ENCODE assay signal across 17 cellular contexts in genomic region chr3:105351821-105352220, GRCh38. TPM values are rescaled to one million over a fixed set of nuclear protein-coding genes. Genes with fewer than 3 reads are reported as not detected.
DNase-seq lines count a peak whose midpoint lies in the region; ATAC-seq and TF ChIP-seq lines count a peak whose summit lies in the region.
"Had no signal": no experiment of that assay in that cellular context is flagged by ENCODE, and none has a peak within 500 bp of the region (broad histone marks: within the 10 kb centered on the region; RNA-seq: fewer than 3 reads in every experiment).

No MANE protein-coding gene starts in this region.

- intact Hi-C loops in MCF 10A (cut with micrococcal nuclease) (no loop called here), breast epithelium (cut with DNase I; ENCODE audit: low total_unique reads) (no loop called here), upper lobe of right lung (cut with DNase I) (no loop called here)

- no TSS peak for BruUV-seq in MCF 10A (replicated peaks; lab: Mats Ljungman, UMichigan)

- no peak overlapping the region for H3K4me3 Mint-ChIP-seq in MCF 10A (ENCODE audit: unreplicated experiment)
- H3K4me3 Mint-ChIP-seq: activated naive CD8-positive, alpha-beta T cell treated with anti-CD3 and anti-CD28 coated beads, Interleukin-2, amount 10 ng/mL, durations not matched to agents 7 days and 5 days; T-cell had no signal

- no peaks in the 10 kb centered on the region for H3K27me3 Mint-ChIP-seq in MCF 10A (ENCODE audit: insufficient read depth, unreplicated experiment)

- H3K27me3 ChIP-seq in breast epithelium (no peaks in the 10 kb centered on the region), upper lobe of right lung (peaks cover 7% of the 10 kb centered on the region)
- H3K27me3 ChIP-seq: ovary had no signal

- H3K9me3 Mint-ChIP-seq in MCF 10A (ENCODE audit: unreplicated experiment): peaks cover 7% of the 10 kb centered on the region
- H3K9me3 Mint-ChIP-seq: activated naive CD8-positive, alpha-beta T cell treated with anti-CD3 and anti-CD28 coated beads, Interleukin-2, amount 10 ng/mL, durations not matched to agents 7 days and 5 days; T-cell had no signal

- CTCF ChIA-PET in MCF 10A (lab: Yijun Ruan, JAX): interaction anchor here (0.6 kb wide), 1 partner anchor 70 kb away, joined by 3 read pairs; no protein-coding TSS in a partner anchor

- POLR2A ChIA-PET in MCF 10A (lab: Yijun Ruan, JAX): no interaction called here

- no peaks in the 10 kb centered on the region for H3K9me3 ChIP-seq in breast epithelium
- no peaks in the 10 kb centered on the region for H3K9me3 ChIP-seq in upper lobe of right lung
- H3K9me3 ChIP-seq: esophagus muscularis mucosa had no signal

- no peak overlapping the region for H3K4me3 ChIP-seq in breast epithelium
- H3K4me3 ChIP-seq in fibroblast of pulmonary artery (replicated peaks; ENCODE audit: low read depth, low read length): no peak overlapping the region
- no peak overlapping the region for H3K4me3 ChIP-seq in upper lobe of right lung
- H3K4me3 ChIP-seq: coronary artery, esophagus muscularis mucosa, ovary had no signal

- no peak overlapping the region for H3K27ac ChIP-seq in breast epithelium
- peak overlapping the region; percentile 63 for H3K27ac ChIP-seq in upper lobe of right lung
- H3K27ac ChIP-seq: coronary artery, esophagus muscularis mucosa, KMS-11, ovary had no signal

- peaks cover 50% of the 10 kb centered on the region for H3K4me1 Mint-ChIP-seq in MCF 10A (ENCODE audit: insufficient read depth, unreplicated experiment)

- no peaks in the 10 kb centered on the region for H3K36me3 Mint-ChIP-seq in MCF 10A (ENCODE audit: insufficient read depth, unreplicated experiment)
- H3K36me3 Mint-ChIP-seq: activated naive CD8-positive, alpha-beta T cell treated with anti-CD3 and anti-CD28 coated beads, Interleukin-2, amount 10 ng/mL, durations not matched to agents 7 days and 5 days; T-cell had no signal

- no peaks in the 10 kb centered on the region for H3K4me1 ChIP-seq in breast epithelium
- no peaks in the 10 kb centered on the region for H3K4me1 ChIP-seq in upper lobe of right lung

- H3K36me3 ChIP-seq in breast epithelium: no peaks in the 10 kb centered on the region
- H3K36me3 ChIP-seq in upper lobe of right lung: no peaks in the 10 kb centered on the region
- H3K36me3 ChIP-seq: esophagus muscularis mucosa, ovary had no signal

- ATAC-seq in upper lobe of right lung: peak; percentile 37
- ATAC-seq: T-cell had no signal

- no peak for TF ChIP-seq POLR2A in breast epithelium (IDR thresholded peaks at IDR 0.05)

- DNase-seq in MCF 10A (ENCODE audit: unreplicated experiment): peak; percentile 70
- no peak for DNase-seq in breast epithelium (ENCODE audit: low spot score in 2 of 2)
- DNase-seq in SIG-M5 (lab: John Stamatoyannopoulos, UW): peak; percentile 83
- DNase-seq in fibroblast of pulmonary artery (ENCODE audit: low read depth): peak; percentile 58
- DNase-seq in upper lobe of right lung: no peak
- no peak for DNase-seq in GM20000 (ENCODE audit: low spot score)
- no peak for DNase-seq in NCI-H2196 (lab: John Stamatoyannopoulos, UW; ENCODE audit: unreplicated experiment)
- DNase-seq in NCI-H748 (lab: John Stamatoyannopoulos, UW; ENCODE audit: unreplicated experiment): no peak
- DNase-seq: activated naive CD8-positive, alpha-beta T cell treated with anti-CD3 and anti-CD28 coated beads, Interleukin-2, amount 10 ng/mL, durations not matched to agents 7 days and 5 days; Calu3; midbrain; NCI-H2029; ovary; T-cell had no signal

- H3K27ac Mint-ChIP-seq in MCF 10A (ENCODE audit: low read depth, unreplicated experiment): no peak overlapping the region
- H3K27ac Mint-ChIP-seq: activated naive CD8-positive, alpha-beta T cell treated with anti-CD3 and anti-CD28 coated beads, Interleukin-2, amount 10 ng/mL, durations not matched to agents 7 days and 5 days; T-cell had no signal

- TF ChIP-seq CTCF in MCF 10A (IDR thresholded peaks at IDR 0.05; ENCODE audit: unreplicated experiment): no peak
- TF ChIP-seq CTCF in breast epithelium (IDR thresholded peaks at IDR 0.05): no peak
- no peak for TF ChIP-seq CTCF in fibroblast of pulmonary artery (IDR thresholded peaks at IDR 0.05; ENCODE audit: low read length, missing control alignments)
- no peak for TF ChIP-seq CTCF in upper lobe of right lung (IDR thresholded peaks at IDR 0.05)
- TF ChIP-seq CTCF in GM20000 (IDR thresholded peaks at IDR 0.05; ENCODE audit: extremely low read depth, missing control alignments): no peak

RNA-seq across cellular contexts. Expression of gene ALCAM, which starts 14.9 kb away (rescaled TPM):
- total RNA-seq in MCF 10A (2022): 98.4 and 112 TPM in 2 replicates
- total RNA-seq in breast epithelium: 100 to 1,000 TPM in 2 of 3 donors, 10 to 100 TPM in 1; 20.3 to 223 (median 118) TPM
- 202 TPM for total RNA-seq in upper lobe of right lung

Comparison
In these comparisons a context has a peak if more than half of its experiments do, and no peak if none do; other contexts are left out.
1. DNase-seq: peak in MCF 10A (single experiment), SIG-M5 (single experiment) and fibroblast of pulmonary artery (single experiment); none in breast epithelium (0 of 2), upper lobe of right lung (single experiment), GM20000 (single experiment), NCI-H2196 (single experiment) and NCI-H748 (single experiment).